In genomic region chr17:18139498-18139897, GRCh38 we compare ENCODE assay signal across 23 cellular contexts.
"Had no signal": no experiment of that assay in that cellular context is flagged by ENCODE, and none has a peak within 500 bp of the region (broad histone marks: within the 10 kb centered on the region; RNA-seq: fewer than 3 reads in every experiment).

No MANE protein-coding gene starts in this region.

- H3K9me3 ChIP-seq: esophagus muscularis mucosa, gastroesophageal sphincter, left lung, lower lobe of right lung, pancreas, prostate gland, suprapubic skin, thyroid gland, upper lobe of right lung, vagina had no signal

- H3K4me1 ChIP-seq: left lung, lower lobe of right lung, pancreas, prostate gland, thyroid gland, upper lobe of right lung, vagina had no signal

- ATAC-seq: gastroesophageal sphincter; left lung; lower lobe of right lung; natural killer cell treated with Interleukin-12 subunit alpha and Interleukin-12 subunit beta and Interleukin-15 and Interleukin-18, amount 100 ng/mL, for 72 hours; pancreas; stimulated activated effector memory CD8-positive, alpha-beta T cell treated with anti-CD3 and anti-CD28 coated beads, Interleukin-12 subunit alpha, Interleukin-12 subunit beta, amount 100 ng/mL, for 72 hours; stimulated activated naive CD8-positive, alpha-beta T cell treated with anti-CD3 and anti-CD28 coated beads, Interleukin-15, Interleukin-2, amounts not matched to agents 100 U/mL and 50 U/mL, for 24 hours; upper lobe of right lung had no signal

- H3K4me3 ChIP-seq: esophagus muscularis mucosa, gastroesophageal sphincter, left lung, lower lobe of right lung, neural progenitor cell, pancreas, prostate gland, smooth muscle cell, suprapubic skin, thyroid gland, upper lobe of right lung, vagina had no signal

- H3K27me3 ChIP-seq: neural progenitor cell, pancreas, suprapubic skin, thyroid gland, upper lobe of right lung, vagina had no signal

- H3K27ac ChIP-seq: esophagus muscularis mucosa, gastroesophageal sphincter, left lung, lower lobe of right lung, neural progenitor cell, pancreas, prostate gland, suprapubic skin, thyroid gland, upper lobe of right lung, vagina had no signal

- H3K4me2 ChIP-seq: neural progenitor cell, smooth muscle cell had no signal

- DNase-seq: effector memory CD4-positive, alpha-beta T cell; glutamatergic neuron; islet precursor cell; left lung; lower lobe of right lung; midbrain; occipital lobe; pancreas; retina; stimulated activated CD4-positive, alpha-beta T cell treated with anti-CD3 and anti-CD28 coated beads, Interleukin-2, amount 100 ng/mL, for 48 hours; stimulated activated CD8-positive, alpha-beta memory T cell treated with anti-CD3 and anti-CD28 coated beads, Interleukin-4, amount 100 ng/mL, for 48 hours; stimulated activated naive CD8-positive, alpha-beta T cell treated with anti-CD3 and anti-CD28 coated beads, Interleukin-15, Interleukin-2, amounts not matched to agents 100 U/mL and 50 U/mL, for 24 hours; thyroid gland; upper lobe of right lung had no signal

- H3K36me3 ChIP-seq: esophagus muscularis mucosa, gastroesophageal sphincter, left lung, lower lobe of right lung, neural progenitor cell, pancreas, prostate gland, suprapubic skin, thyroid gland, upper lobe of right lung, vagina had no signal

- H3K9ac ChIP-seq: neural progenitor cell had no signal

- H2AFZ ChIP-seq: neural progenitor cell had no signal
